19 cellular contexts compared by ENCODE assay signal in genomic region chr6:72789145-72789544, GRCh38.
"Had no signal": no experiment of that assay in that cellular context is flagged by ENCODE, and none has a peak within 500 bp of the region (broad histone marks: within the 10 kb centered on the region; RNA-seq: fewer than 3 reads in every experiment).

No MANE protein-coding gene starts in this region.

- ATAC-seq: activated CD8-positive, alpha-beta T cell treated with anti-CD3 and anti-CD28 coated beads for 36 hours had no signal

- H3K79me2 ChIP-seq: hepatocyte, parathyroid adenoma had no signal

- H3K27ac ChIP-seq: dorsolateral prefrontal cortex, hepatocyte, parathyroid adenoma had no signal

- H3K4me3 ChIP-seq: dorsolateral prefrontal cortex, hepatocyte, lung had no signal

- H3K4me2 ChIP-seq: hepatocyte had no signal

- H3K9ac ChIP-seq: parathyroid adenoma had no signal

- FAIRE-seq: colon, urothelium cell line had no signal

- H3K27me3 ChIP-seq: dorsolateral prefrontal cortex, hepatocyte had no signal

- DNase-seq: activated B cell treated with CpG ODN at 0.5 μM for 24 hours; activated CD4-positive, alpha-beta T cell treated with anti-CD3 and anti-CD28 coated beads for 48 hours; activated CD8-positive, alpha-beta T cell treated with anti-CD3 and anti-CD28 coated beads for 36 hours; activated naive CD4-positive, alpha-beta T cell treated with Interleukin-2 at 50 U/mL for 16 hours; activated naive CD8-positive, alpha-beta T cell treated with anti-CD3 and anti-CD28 coated beads, Interleukin-2, amount 10 ng/mL, durations not matched to agents 7 days and 5 days; activated T-cell treated with anti-CD3 and anti-CD28 coated beads, Interleukin-2, amount 50 U/mL, for 24 hours; amygdala; caudate nucleus; dorsolateral prefrontal cortex; endodermal cell; foreskin fibroblast; midbrain; stimulated activated CD8-positive, alpha-beta memory T cell treated with anti-CD3 and anti-CD28 coated beads, Interleukin-4, amount 100 ng/mL, for 48 hours; stimulated activated naive CD4-positive, alpha-beta T cell had no signal

- H2AFZ ChIP-seq: hepatocyte, parathyroid adenoma had no signal
